Comparison of ENCODE assay signal across 18 cellular contexts in genomic region chr18:44093253-44093652, GRCh38.
DNase-seq lines count a peak whose midpoint lies in the region; TF ChIP-seq lines count a peak whose summit lies in the region.
"Had no signal": no experiment of that assay in that cellular context is flagged by ENCODE, and none has a peak within 500 bp of the region (broad histone marks: within the 10 kb centered on the region; RNA-seq: fewer than 3 reads in every experiment).

No MANE protein-coding gene starts in this region.

- H3K27ac Mint-ChIP-seq in CD14-positive monocyte = no peak overlapping the region
- H3K27ac Mint-ChIP-seq: CD4-positive, alpha-beta T cell had no signal

- peaks cover 21% of the 10 kb centered on the region for H3K9me3 ChIP-seq in adipocyte (ENCODE audit: control insufficient read depth, low read length)
- H3K9me3 ChIP-seq: SJSA1 had no signal

- peaks cover 0 to 7% (median 0%) of the 10 kb centered on the region in 7 donors for H3K9me3 Mint-ChIP-seq in CD14-positive monocyte

- intact Hi-C loops in CD14-positive monocyte (cut with micrococcal nuclease) = no loop called here

- no peaks in the 10 kb centered on the region for H3K36me3 Mint-ChIP-seq in CD14-positive monocyte

- H3K4me1 ChIP-seq in adipocyte (ENCODE audit: control insufficient read depth, insufficient read depth, low read length) = peaks cover 5% of the 10 kb centered on the region
- H3K4me1 ChIP-seq: SJSA1 had no signal

- no peak overlapping the region for H3K9ac ChIP-seq in adipocyte (ENCODE audit: low read length)

- no peaks in the 10 kb centered on the region for H3K36me3 ChIP-seq in adipocyte (ENCODE audit: control insufficient read depth, insufficient read depth, low read length, severe bottlenecking)
- H3K36me3 ChIP-seq: SJSA1 had no signal

- DNase-seq in adipocyte (ENCODE audit: low read depth) (peak; percentile 63), cardiac fibroblast (ENCODE audit: low read depth in 2 of 2) (peak; percentile 39 to 50), fibroblast of pulmonary artery (ENCODE audit: low read depth) (peak; percentile 55), stromal cell of bone marrow (ENCODE audit: low read depth) (peak; percentile 10), NCI-H748 treated with DMSO at 0.1 percent for 48 hours (lab: John Stamatoyannopoulos, UW) (no peak), CD14-positive monocyte (ENCODE audit: low spot score) (no peak)
- no peak for DNase-seq in activated naive CD4-positive, alpha-beta T cell treated with anti-CD3 and anti-CD28 coated beads, Interleukin-2, amount 50 U/mL, for 16 hours
- DNase-seq: CD4-positive, alpha-beta T cell; COR-L47; DND-41; GOT3; KBM-7; NCI-H1105; NCI-H2029 treated with DMSO at 0.1 percent for 48 hours; NCI-H2171 treated with DMSO at 0.1 percent for 48 hours; NCI-H524 treated with DMSO at 0.1 percent for 48 hours had no signal

- no peaks in the 10 kb centered on the region for H3K27me3 ChIP-seq in adipocyte (replicated peaks; ENCODE audit: control insufficient read depth, insufficient read depth, low read length)
- H3K27me3 ChIP-seq: SJSA1 had no signal

- H3K27me3 Mint-ChIP-seq in CD14-positive monocyte (ENCODE audit: low read depth in 3 of 3) = peaks cover 0 to 2% (median 2%) of the 10 kb centered on the region in 3 donors
- H3K27me3 Mint-ChIP-seq: CD4-positive, alpha-beta T cell had no signal

- no peak overlapping the region for H3K4me3 ChIP-seq in adipocyte (ENCODE audit: low read length)
- H3K4me3 ChIP-seq in cardiac fibroblast (replicated peaks in 1 of 2; ENCODE audit: low read depth in 2 of 2, low read length in 2 of 2) = no peak overlapping the region
- no peak overlapping the region for H3K4me3 ChIP-seq in fibroblast of pulmonary artery (replicated peaks; ENCODE audit: low read depth, low read length)
- H3K4me3 ChIP-seq: GM12878, SJSA1 had no signal

- TF ChIP-seq CTCF in cardiac fibroblast (IDR thresholded peaks at IDR 0.05; ENCODE audit: low read depth, low read length) (no peak), fibroblast of pulmonary artery (IDR thresholded peaks at IDR 0.05; ENCODE audit: low read length, missing control alignments) (no peak), CD14-positive monocyte (IDR thresholded peaks at IDR 0.05) (no peak)

- H3K4me3 Mint-ChIP-seq in CD14-positive monocyte = no peak overlapping the region
- H3K4me3 Mint-ChIP-seq: CD4-positive, alpha-beta T cell had no signal

- peaks cover 4% of the 10 kb centered on the region for H3K4me1 Mint-ChIP-seq in CD14-positive monocyte

Comparison
In these comparisons a context has a peak if more than half of its experiments do, and no peak if none do; other contexts are left out.
1. DNase-seq: peak in adipocyte (single experiment), cardiac fibroblast (2 of 2), fibroblast of pulmonary artery (single experiment) and stromal cell of bone marrow (single experiment); none in NCI-H748 treated with DMSO at 0.1 percent for 48 hours (single experiment), activated naive CD4-positive, alpha-beta T cell treated with anti-CD3 and anti-CD28 coated beads, Interleukin-2, amount 50 U/mL, for 16 hours (single experiment) and CD14-positive monocyte (single experiment).